ENCODE assay signal across 14 cellular contexts in the genomic region with DNA sequence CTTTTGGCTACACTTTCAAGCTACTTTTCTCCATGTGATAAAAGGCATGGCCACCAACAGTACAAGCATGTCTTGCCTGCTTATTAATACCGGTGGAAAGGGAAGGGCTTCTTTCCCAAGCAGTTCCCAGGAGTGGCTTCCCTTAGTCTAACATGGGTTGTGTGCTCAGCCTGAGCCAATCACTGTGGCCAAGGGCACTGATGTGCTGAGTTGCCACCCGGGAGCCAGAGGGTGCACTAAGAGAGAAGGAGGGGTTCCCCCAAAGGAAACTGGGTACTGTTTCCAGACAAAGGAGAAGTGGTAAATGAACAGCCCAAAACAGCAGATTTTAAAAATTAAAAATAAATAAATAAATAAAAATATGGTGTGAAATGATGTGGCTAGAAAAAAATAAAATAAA.
"Had no signal": no experiment of that assay in that cellular context is flagged by ENCODE, and none has a peak within 500 bp of the region (broad histone marks: within the 10 kb centered on the region; RNA-seq: fewer than 3 reads in every experiment).

No MANE protein-coding gene starts in this region.

- H3K27me3 ChIP-seq: breast epithelium, tibial artery had no signal

- H3K36me3 ChIP-seq: breast epithelium, tibial artery had no signal

- H3K9me3 ChIP-seq: breast epithelium, tibial artery had no signal

- H3K4me1 ChIP-seq: breast epithelium, tibial artery had no signal

- DNase-seq: activated CD4-positive, alpha-beta memory T cell treated with anti-CD3 and anti-CD28 coated beads for 36 hours; activated CD4-positive, alpha-beta T cell treated with anti-CD3 and anti-CD28 coated beads for 1 hour; activated gamma-delta T cell; activated naive CD8-positive, alpha-beta T cell treated with anti-CD3 and anti-CD28 coated beads, Interleukin-2, amount 10 ng/mL, durations not matched to agents 7 days and 5 days; activated T-cell treated with anti-CD3 and anti-CD28 coated beads, Interleukin-2, amount 50 U/mL, for 48 hours; anterior cingulate cortex; endodermal cell; erythroblast; immature natural killer cell; mesenchymal stem cell; nephron progenitor cell; tibial artery had no signal

- H3K27ac ChIP-seq: breast epithelium, tibial artery had no signal

- ATAC-seq: stimulated activated effector memory CD8-positive, alpha-beta T cell treated with anti-CD3 and anti-CD28 coated beads, Interleukin-12 subunit alpha, Interleukin-12 subunit beta, amount 100 ng/mL, for 72 hours had no signal

- H3K4me3 ChIP-seq: breast epithelium, tibial artery had no signal
